14 cellular contexts compared by ENCODE assay signal in the genomic region with DNA sequence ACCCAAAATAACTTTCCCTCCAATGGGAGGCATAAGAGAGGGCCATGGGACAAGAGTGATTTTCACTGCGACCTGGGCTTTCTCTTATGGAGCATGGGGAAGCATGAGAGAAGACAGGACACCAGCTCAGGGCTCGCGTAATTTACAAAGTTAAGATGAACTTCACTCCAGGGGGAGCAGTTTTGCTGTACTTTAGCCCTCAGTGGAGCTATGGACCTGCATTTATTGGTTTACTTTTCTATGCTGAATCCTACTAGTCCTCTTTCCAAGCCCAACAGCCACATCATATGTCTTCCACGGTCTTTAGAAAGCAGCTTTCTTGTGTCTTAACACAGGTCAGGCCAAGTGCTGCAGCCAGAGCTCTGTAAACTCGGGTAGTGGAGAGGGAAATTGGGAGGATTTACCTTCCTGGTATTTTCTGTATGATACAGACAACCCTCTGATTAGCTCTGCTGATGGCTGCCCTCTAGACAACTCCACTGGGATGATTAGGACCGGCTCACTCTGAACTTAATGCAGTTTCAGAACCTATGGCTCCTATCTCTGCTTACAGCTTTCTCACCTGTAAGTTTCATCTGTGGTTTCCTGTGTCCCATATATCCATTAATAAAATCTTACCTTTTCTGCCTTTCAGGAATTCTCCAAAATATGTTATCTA.
A peak's percentile ranks its signal among the peaks of the same experiment; 100 is the strongest.
DNase-seq lines count a peak whose midpoint lies in the region; ATAC-seq and TF ChIP-seq lines count a peak whose summit lies in the region.
"Had no signal": no experiment of that assay in that cellular context is flagged by ENCODE, and none has a peak within 500 bp of the region (broad histone marks: within the 10 kb centered on the region; RNA-seq: fewer than 3 reads in every experiment).

No MANE protein-coding gene starts in this region.

- no CpG with 5 or more reads among the region's 6 CpGs for WGBS in iPS DF 6.9 (ENCODE audit: insufficient coverage, insufficient read length)

- no peaks in the 10 kb centered on the region for H3K36me3 Mint-ChIP-seq in stimulated activated effector memory CD8-positive, alpha-beta T cell treated with anti-CD3 and anti-CD28 coated beads, Interleukin-12 subunit alpha, Interleukin-12 subunit beta, amount 100 ng/mL, for 72 hours
- H3K36me3 Mint-ChIP-seq: CD4-positive, CD25-positive, alpha-beta regulatory T cell; T-cell had no signal

- H3K4me3 ChIP-seq in A673 (ENCODE audit: low read depth, low read length, poor library complexity, severe bottlenecking) (no peak overlapping the region), iPS DF 6.9 (ENCODE audit: low read length) (no peak overlapping the region)
- H3K4me3 ChIP-seq: dorsolateral prefrontal cortex had no signal

- DNase-seq in A673 (ENCODE audit: low spot score) = peak; percentile 5
- peak; percentile 15 for DNase-seq in H4 (ENCODE audit: low spot score)
- DNase-seq in iPS DF 6.9 (ENCODE audit: low read depth, low spot score) = peak; percentile 33
- DNase-seq in stimulated activated effector memory CD8-positive, alpha-beta T cell treated with anti-CD3 and anti-CD28 coated beads, Interleukin-12 subunit alpha, Interleukin-12 subunit beta, amount 100 ng/mL, for 72 hours (ENCODE audit: low spot score in 2 of 2) = no peak
- DNase-seq in NCI-H1694 (lab: John Stamatoyannopoulos, UW) = no peak
- no peak for DNase-seq in KG1 (lab: John Stamatoyannopoulos, UW)
- DNase-seq: activated T-cell treated with anti-CD3 and anti-CD28 coated beads, Interleukin-2, amount 50 U/mL, for 4 hours; CD4-positive, CD25-positive, alpha-beta regulatory T cell; dorsolateral prefrontal cortex; left cardiac atrium; right cardiac atrium; T-cell had no signal

- H3K27ac ChIP-seq in A673 (ENCODE audit: low read depth, low read length, poor library complexity, severe bottlenecking) = no peak overlapping the region
- no peak overlapping the region for H3K27ac ChIP-seq in VCaP
- H3K27ac ChIP-seq in iPS DF 6.9 (ENCODE audit: low read length) = no peak overlapping the region
- H3K27ac ChIP-seq: dorsolateral prefrontal cortex had no signal

- H3K27me3 ChIP-seq in A673 (replicated peaks; ENCODE audit: insufficient read depth, low read depth, low read length, poor library complexity) (no peaks in the 10 kb centered on the region), iPS DF 6.9 (ENCODE audit: control insufficient read depth, insufficient read depth, low read length) (no peaks in the 10 kb centered on the region)
- H3K27me3 ChIP-seq: dorsolateral prefrontal cortex had no signal

- POLR2A ChIA-PET in A673 (lab: Charles Lee; ENCODE audit: low non-redundant PET) = no interaction called here

- intact Hi-C loops in A673 (cut with micrococcal nuclease; ENCODE audit: unreplicated experiment) = no loop called here

- no peaks in the 10 kb centered on the region for H3K9me3 Mint-ChIP-seq in stimulated activated effector memory CD8-positive, alpha-beta T cell treated with anti-CD3 and anti-CD28 coated beads, Interleukin-12 subunit alpha, Interleukin-12 subunit beta, amount 100 ng/mL, for 72 hours
- H3K9me3 Mint-ChIP-seq: activated T-cell treated with anti-CD3 and anti-CD28 coated beads, Interleukin-2, amount 50 U/mL, for 4 hours had no signal

- H3K9me3 ChIP-seq in A673 (ENCODE audit: low read depth, low read length, poor library complexity, severe bottlenecking) = no peaks in the 10 kb centered on the region
- no peaks in the 10 kb centered on the region for H3K9me3 ChIP-seq in iPS DF 6.9 (ENCODE audit: control insufficient read depth, insufficient read depth, low read length)

- no peaks in the 10 kb centered on the region for H3K4me1 Mint-ChIP-seq in stimulated activated effector memory CD8-positive, alpha-beta T cell treated with anti-CD3 and anti-CD28 coated beads, Interleukin-12 subunit alpha, Interleukin-12 subunit beta, amount 100 ng/mL, for 72 hours
- H3K4me1 Mint-ChIP-seq: CD4-positive, CD25-positive, alpha-beta regulatory T cell; T-cell had no signal

- ATAC-seq in stimulated activated effector memory CD8-positive, alpha-beta T cell treated with anti-CD3 and anti-CD28 coated beads, Interleukin-12 subunit alpha, Interleukin-12 subunit beta, amount 100 ng/mL, for 72 hours = no peak
- ATAC-seq in HG03039 (IDR thresholded peaks at IDR 0.05; ENCODE audit: unreplicated experiment) = no peak
- ATAC-seq: activated T-cell treated with anti-CD3 and anti-CD28 coated beads, Interleukin-2, amount 50 U/mL, for 4 hours; left cardiac atrium; right cardiac atrium; T-cell had no signal

- BruUV-seq in A673 (replicated peaks; lab: Mats Ljungman, UMichigan) = no TSS peak

- CTCF ChIA-PET in A673 (lab: Charles Lee) = no interaction called here

- no peak overlapping the region for H3K27ac Mint-ChIP-seq in stimulated activated effector memory CD8-positive, alpha-beta T cell treated with anti-CD3 and anti-CD28 coated beads, Interleukin-12 subunit alpha, Interleukin-12 subunit beta, amount 100 ng/mL, for 72 hours
- H3K27ac Mint-ChIP-seq: CD4-positive, CD25-positive, alpha-beta regulatory T cell; T-cell had no signal

- peak; percentile 31; the same call in 1 of the 2 replicates for TF ChIP-seq CTCF in A673 (conservative IDR thresholded peaks at IDR 0.05; ENCODE audit: low read depth, low read length)
- peak; percentile 41 for TF ChIP-seq CTCF in VCaP (conservative IDR thresholded peaks at IDR 0.05)

- H3K36me3 ChIP-seq in A673 (ENCODE audit: insufficient read depth, low read length, poor library complexity, severe bottlenecking) (no peaks in the 10 kb centered on the region), iPS DF 6.9 (ENCODE audit: control insufficient read depth, insufficient read depth, low read length) (no peaks in the 10 kb centered on the region)

- H3K4me1 ChIP-seq in A673 (ENCODE audit: insufficient read depth, low read length, poor library complexity, severe bottlenecking) (no peaks in the 10 kb centered on the region), iPS DF 6.9 (ENCODE audit: control insufficient read depth, insufficient read depth, low read length) (no peaks in the 10 kb centered on the region)

- H3K4me3 Mint-ChIP-seq in stimulated activated effector memory CD8-positive, alpha-beta T cell treated with anti-CD3 and anti-CD28 coated beads, Interleukin-12 subunit alpha, Interleukin-12 subunit beta, amount 100 ng/mL, for 72 hours = no peak overlapping the region
- H3K4me3 Mint-ChIP-seq: activated T-cell treated with anti-CD3 and anti-CD28 coated beads, Interleukin-2, amount 50 U/mL, for 4 hours; CD4-positive, CD25-positive, alpha-beta regulatory T cell; T-cell had no signal

Comparison
In these comparisons a context has a peak if more than half of its experiments do, and no peak if none do; other contexts are left out.
1. DNase-seq: peak in A673 (single experiment), H4 (single experiment) and iPS DF 6.9 (single experiment); none in stimulated activated effector memory CD8-positive, alpha-beta T cell treated with anti-CD3 and anti-CD28 coated beads, Interleukin-12 subunit alpha, Interleukin-12 subunit beta, amount 100 ng/mL, for 72 hours (0 of 2), NCI-H1694 (single experiment) and KG1 (single experiment).